ENCODE assay signal across 8 cellular contexts in the genomic region with DNA sequence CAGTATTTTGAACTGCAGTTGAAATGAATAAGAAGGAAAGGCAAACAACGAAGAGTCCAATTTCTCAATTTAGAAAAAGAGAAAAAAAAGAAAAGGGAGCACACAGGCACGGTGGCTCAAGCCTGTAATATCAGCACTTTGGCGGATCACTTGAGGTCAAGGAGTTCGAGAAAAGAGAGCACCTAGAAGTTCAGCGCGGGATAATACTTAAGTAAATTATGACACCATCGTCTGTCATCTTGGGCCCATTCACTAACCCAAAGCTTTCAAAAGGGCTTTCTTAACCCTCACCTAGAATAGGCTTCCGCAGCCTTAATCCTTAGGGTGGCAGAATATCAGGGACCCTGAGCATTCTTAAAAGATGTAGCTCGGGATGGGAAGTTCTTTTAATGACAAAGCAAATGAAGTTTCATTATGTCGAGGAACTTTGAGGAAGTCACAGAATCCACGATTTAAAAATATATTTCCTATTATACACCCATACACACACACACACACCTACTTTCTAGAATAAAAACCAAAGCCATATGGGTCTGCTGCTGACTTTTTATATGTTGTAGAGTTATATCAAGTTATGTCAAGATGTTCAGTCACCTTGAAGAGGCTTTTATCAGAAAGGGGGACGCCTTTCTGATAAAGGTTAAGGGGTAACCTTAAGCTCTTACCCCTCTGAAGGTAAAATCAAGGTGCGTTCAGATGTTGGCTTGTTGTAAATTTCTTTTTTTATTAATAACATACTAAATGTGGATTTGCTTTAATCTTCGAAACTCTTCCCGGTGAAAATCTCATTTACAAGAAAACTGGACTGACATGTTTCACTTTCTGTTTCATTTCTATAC. TPM values are rescaled to one million over a fixed set of nuclear protein-coding genes. Genes with fewer than 3 reads are reported as not detected.
DNase-seq lines count a peak whose midpoint lies in the region; ATAC-seq and TF ChIP-seq lines count a peak whose summit lies in the region.

No MANE protein-coding gene starts in this region.

- POLR2A ChIA-PET in CD4-positive, alpha-beta memory T cell (lab: Charles Lee; ENCODE audit: partially characterized antibody), result interaction anchor here (0.7 to 5.6 kb wide), 35 partner anchors 9 to 1923 kb away, joined by 3 to 178 read pairs (median 5); partner anchors contain the start of genes AK3, CDC37L1, ERMP1 and JAK2

- no peaks in the 10 kb centered on the region for H3K27me3 ChIP-seq in CD4-positive, alpha-beta memory T cell (ENCODE audit: insufficient read depth, low read length)
- no peaks in the 10 kb centered on the region for H3K27me3 ChIP-seq in effector memory CD4-positive, alpha-beta T cell (replicated peaks; ENCODE audit: control insufficient read depth, insufficient read depth, low read length, poor library complexity, severe bottlenecking)
- H3K27me3 ChIP-seq in neural cell (ENCODE audit: insufficient read depth, low read depth, low read length), result no peaks in the 10 kb centered on the region

- H3K9me3 Mint-ChIP-seq in CD4-positive, alpha-beta memory T cell, result peaks cover 0 to 1% (median 0%) of the 10 kb centered on the region in 8 donors

- H3K4me1 ChIP-seq in CD4-positive, alpha-beta memory T cell (ENCODE audit: insufficient read depth, low read length), result peaks cover 69% of the 10 kb centered on the region
- H3K4me1 ChIP-seq in effector memory CD4-positive, alpha-beta T cell (ENCODE audit: control insufficient read depth, insufficient read depth, low read length, poor library complexity, severe bottlenecking), result peaks cover 22% of the 10 kb centered on the region

- no peaks in the 10 kb centered on the region for H3K27me3 Mint-ChIP-seq in CD4-positive, alpha-beta memory T cell

- no peaks in the 10 kb centered on the region for H3K36me3 ChIP-seq in CD4-positive, alpha-beta memory T cell (ENCODE audit: insufficient read depth, low read length)
- no peaks in the 10 kb centered on the region for H3K36me3 ChIP-seq in effector memory CD4-positive, alpha-beta T cell (ENCODE audit: control insufficient read depth, insufficient read depth, low read length)
- no peaks in the 10 kb centered on the region for H3K36me3 ChIP-seq in neural cell (ENCODE audit: insufficient read depth, low read length)

- no peaks in the 10 kb centered on the region for H3F3A ChIP-seq in neural cell (ENCODE audit: insufficient read depth, low read length, poor library complexity, severe bottlenecking)

- H3K4me3 ChIP-seq in CD4-positive, alpha-beta memory T cell (ENCODE audit: low read length in 2 of 2), result peak overlapping the region; percentile 65 to 67
- peak overlapping the region; percentile 65 for H3K4me3 ChIP-seq in effector memory CD4-positive, alpha-beta T cell (ENCODE audit: insufficient read depth, low read depth, low read length, poor library complexity, severe bottlenecking)
- H3K4me3 ChIP-seq in neural cell (ENCODE audit: low read length), result peak overlapping the region; percentile 57

- CTCF ChIA-PET in CD4-positive, alpha-beta memory T cell (lab: Charles Lee; ENCODE audit: partially characterized antibody), result interaction anchor here (0.6 to 4.6 kb wide), 42 partner anchors 10 to 690 kb away, joined by 3 to 236 read pairs (median 4); partner anchors contain the start of genes INSL6, PDCD1LG2 and PLGRKT

- H3K4me1 Mint-ChIP-seq in CD4-positive, alpha-beta memory T cell, result peaks cover 43 to 86% (median 54%) of the 10 kb centered on the region in 4 donors

- H3K79me2 ChIP-seq in neural cell (replicated peaks; ENCODE audit: insufficient read depth, low read length), result no peaks in the 10 kb centered on the region

- ATAC-seq in HG02840 (IDR thresholded peaks at IDR 0.05; ENCODE audit: low FRiP score, unreplicated experiment) (no peak), HG02798 (IDR thresholded peaks at IDR 0.05; ENCODE audit: poor library complexity, unreplicated experiment) (no peak)

- no peak for TF ChIP-seq EP300 in neural cell (conservative IDR thresholded peaks at IDR 0.05; ENCODE audit: poor library complexity, severe bottlenecking)

- H2AFZ ChIP-seq in neural cell (ENCODE audit: low read depth, low read length), result no peak overlapping the region

- H3K9ac ChIP-seq in neural cell (ENCODE audit: low read length), result no peak overlapping the region

- no peak for DNase-seq in CD4-positive, alpha-beta memory T cell
- DNase-seq in MV-4-11 (lab: John Stamatoyannopoulos, UW), result peak; percentile 44
- no peak for DNase-seq in effector memory CD4-positive, alpha-beta T cell
- DNase-seq in DMS 273 treated with DMSO at 0.1 percent for 48 hours (lab: John Stamatoyannopoulos, UW), result no peak
- DNase-seq in NCI-H2081 (lab: John Stamatoyannopoulos, UW), result no peak

- no peak for TF ChIP-seq RAD21 in neural cell (conservative IDR thresholded peaks at IDR 0.05)

- no peaks in the 10 kb centered on the region for H3K9me3 ChIP-seq in CD4-positive, alpha-beta memory T cell (ENCODE audit: control insufficient read depth in 1 of 2, low read length in 2 of 2)
- no peaks in the 10 kb centered on the region for H3K9me3 ChIP-seq in effector memory CD4-positive, alpha-beta T cell (ENCODE audit: control insufficient read depth, low read length)
- H3K9me3 ChIP-seq in neural cell (ENCODE audit: low read length), result no peaks in the 10 kb centered on the region

- H3K4me2 ChIP-seq in neural cell (ENCODE audit: low read length), result no peak overlapping the region

- peaks cover 0 to 3% of the 10 kb centered on the region in 2 donors for H3K36me3 Mint-ChIP-seq in CD4-positive, alpha-beta memory T cell

- H3K27ac ChIP-seq in CD4-positive, alpha-beta memory T cell (ENCODE audit: low read depth, low read length), result peak overlapping the region; percentile 97
- H3K27ac ChIP-seq in effector memory CD4-positive, alpha-beta T cell (ENCODE audit: insufficient read depth, low read length, poor library complexity, severe bottlenecking), result peak overlapping the region; percentile 92
- H3K27ac ChIP-seq in neural cell (ENCODE audit: low read length), result no peak overlapping the region

- intact Hi-C loops in CD4-positive, alpha-beta memory T cell (cut with micrococcal nuclease), result loop anchor here (1.0 to 5.0 kb wide), 7 partner anchors 11 to 1922 kb away; partner anchors contain the start of genes ERMP1 and RFX3

- TF ChIP-seq CTCF in neural cell (IDR thresholded peaks at IDR 0.05; ENCODE audit: poor library complexity, severe bottlenecking), result no peak

- peak overlapping the region; percentile 87 to 96 (median 94) for H3K4me3 Mint-ChIP-seq in CD4-positive, alpha-beta memory T cell

- peak overlapping the region; percentile 92 to 99 (median 95) for H3K27ac Mint-ChIP-seq in CD4-positive, alpha-beta memory T cell

- H3K9me2 ChIP-seq in neural cell (ENCODE audit: insufficient read depth, low read length), result no peaks in the 10 kb centered on the region

- no peaks in the 10 kb centered on the region for H4K20me1 ChIP-seq in neural cell (ENCODE audit: insufficient read depth)

TF ChIP-seq in neural cell, 6 proteins besides CTCF, POLR2A, EP300 and RAD21:
- TF ChIP-seq MXI1 (conservative IDR thresholded peaks at IDR 0.05; ENCODE audit: poor library complexity, severe bottlenecking), result no peak

RNA-seq across cellular contexts. Expression of gene CD274, which starts 0.6 kb away (rescaled TPM):
- total RNA-seq in CD4-positive, alpha-beta memory T cell, result 10 to 100 TPM; 16.2 to 23.0 TPM
- 10 to 100 TPM in 1 of 2 donors, 1 to 10 TPM in 1; 7.9 to 10.7 TPM for polyA plus RNA-seq in CD4-positive, alpha-beta memory T cell
- 0.16 TPM in 1 of 2 replicates, not detected in the other for polyA plus RNA-seq in neural cell
- 0.12 TPM in 1 of 2 replicates, not detected in the other for polyA minus RNA-seq in neural cell

RNA-seq across cellular contexts. Expression of gene PLGRKT, which starts 12.0 kb away (rescaled TPM):
- total RNA-seq in CD4-positive, alpha-beta memory T cell, result 10 to 100 TPM; 20.0 to 21.7 TPM
- polyA plus RNA-seq in CD4-positive, alpha-beta memory T cell, result 100 to 1,000 TPM in 1 of 2 donors, 10 to 100 TPM in 1; 44.3 to 101 TPM
- polyA plus RNA-seq in neural cell, result 70.0 and 80.0 TPM in 2 replicates
- 27.5 and 37.9 TPM in 2 replicates for polyA minus RNA-seq in neural cell
